Comparison of ENCODE assay signal across 1 cellular context in genomic region chr7:156943091-156944041, GRCh38.
TF ChIP-seq lines count a peak whose summit lies in the region.

No MANE protein-coding gene starts in this region.

TF ChIP-seq in HCT116, 20 proteins besides CTCF, POLR2A, EP300 and RAD21 (continued from another document):
- no peak for TF ChIP-seq MAX (IDR thresholded peaks at IDR 0.05)
- no peak for TF ChIP-seq SIN3A (IDR thresholded peaks at IDR 0.05; ENCODE audit: low read depth)
- no peak for TF ChIP-seq EZH2phosphoT487 (IDR thresholded peaks at IDR 0.05; ENCODE audit: borderline replicate concordance)
- TF ChIP-seq EZH2 (IDR thresholded peaks at IDR 0.05), result no peak
